Comparison of ENCODE assay signal across 8 cellular contexts in genomic region chr2:47782557-47783490, GRCh38. TPM values are rescaled to one million over a fixed set of nuclear protein-coding genes. Genes with fewer than 3 reads are reported as not detected.
DNase-seq lines count a peak whose midpoint lies in the region; ATAC-seq, FAIRE-seq and TF ChIP-seq lines count a peak whose summit lies in the region.

MSH6 (plus strand) TSS chr2:47783145; CDS start chr2:47783234, 89 bp downstream.

- H3K36me3 ChIP-seq in adipocyte (ENCODE audit: control insufficient read depth, insufficient read depth, low read length, severe bottlenecking): no peaks in the 10 kb centered on the region
- H3K36me3 ChIP-seq in cardiac muscle cell: no peaks in the 10 kb centered on the region

- peaks cover 12% of the 10 kb centered on the region for H3K36me3 Mint-ChIP-seq in type B pancreatic cell

- peak; percentile 69; the same call in 1 of the 2 replicates for TF ChIP-seq POLR2A in GM12891 (IDR thresholded peaks at IDR 0.05; ENCODE audit: low read depth, low read length)

- FAIRE-seq in GM12891 (lab: Jason Lieb, UNC): peak; percentile 95

- H3K9ac ChIP-seq in adipocyte (ENCODE audit: low read length): peak within 1 kb of the TSS; percentile 95

- DNase-seq in GM12891 (ENCODE audit: insufficient read length, low spot score) (peak; percentile 95), NCI-H1417 (lab: John Stamatoyannopoulos, UW) (peak; percentile 97 to 98 (median 97)), SW480 (ENCODE audit: low spot score) (peak; percentile 91), adipocyte (ENCODE audit: low read depth) (peak; percentile 97), cardiac muscle cell (ENCODE audit: low read depth in 1 of 2, low spot score in 1 of 2) (peak; percentile 94 to 95), posterior cingulate gyrus (peak; percentile 81 to 99 (median 90)), type B pancreatic cell (ENCODE audit: extremely low spot score, unreplicated experiment) (peak; percentile 94)

- H3K27me3 ChIP-seq in adipocyte (replicated peaks; ENCODE audit: control insufficient read depth, insufficient read depth, low read length): no peaks in the 10 kb centered on the region
- no peaks in the 10 kb centered on the region for H3K27me3 ChIP-seq in cardiac muscle cell

- H3K4me3 ChIP-seq in adipocyte (ENCODE audit: low read length) (peak within 1 kb of the TSS; percentile 94), cardiac muscle cell (peak within 1 kb of the TSS; percentile 73)

- H3K9me3 Mint-ChIP-seq in type B pancreatic cell: no peaks in the 10 kb centered on the region

- TF ChIP-seq CTCF in cardiac muscle cell (IDR thresholded peaks at IDR 0.05; ENCODE audit: low read depth, low read length) (no peak), type B pancreatic cell (conservative IDR thresholded peaks at IDR 0.05) (peak; percentile 11)

- ATAC-seq in HG02763 (IDR thresholded peaks at IDR 0.05; ENCODE audit: unreplicated experiment): peak; percentile 86

- H3K9me3 ChIP-seq in adipocyte (ENCODE audit: control insufficient read depth, low read length) (no peaks in the 10 kb centered on the region), cardiac muscle cell (ENCODE audit: low read depth) (no peaks in the 10 kb centered on the region)

- peak within 1 kb of the TSS; percentile 88 for H3K27ac Mint-ChIP-seq in type B pancreatic cell

- intact Hi-C loops in posterior cingulate gyrus (cut with DNase I): loop anchor here (1.0 to 10.0 kb wide), 3 partner anchors 123 to 632 kb away; partner anchors contain the start of gene FBXO11

- H3K4me1 Mint-ChIP-seq in type B pancreatic cell (ENCODE audit: unreplicated experiment): peaks cover 17% of the 10 kb centered on the region

- no peaks in the 10 kb centered on the region for H3K27me3 Mint-ChIP-seq in type B pancreatic cell

- peak within 1 kb of the TSS; percentile 93 for H3K4me3 Mint-ChIP-seq in type B pancreatic cell

- H3K4me1 ChIP-seq in adipocyte (ENCODE audit: control insufficient read depth, insufficient read depth, low read length): peaks cover 6% of the 10 kb centered on the region
- no peaks in the 10 kb centered on the region for H3K4me1 ChIP-seq in cardiac muscle cell (ENCODE audit: low read depth)

- peak within 1 kb of the TSS; percentile 88 for H3K27ac ChIP-seq in cardiac muscle cell

TF ChIP-seq in GM12891, 5 proteins besides CTCF, POLR2A, EP300 and RAD21:
- TF ChIP-seq PAX5 (IDR thresholded peaks at IDR 0.05; ENCODE audit: insufficient read depth, low read length, severe bottlenecking): no peak
- TF ChIP-seq TAF1 (IDR thresholded peaks at IDR 0.05; ENCODE audit: low read depth, low read length): peak; percentile 74
- peak; percentile 47; the same call in 1 of the 2 replicates for TF ChIP-seq SPI1 (IDR thresholded peaks at IDR 0.05; ENCODE audit: low read depth, low read length)
- no peak for TF ChIP-seq POU2F2 (IDR thresholded peaks at IDR 0.05; ENCODE audit: low read depth, low read length)
- 0 out of 2 replicates have a peak, but pooled peaks have one; percentile 62 for TF ChIP-seq POLR2AphosphoS5 (IDR thresholded peaks at IDR 0.05; ENCODE audit: low read depth, low read length)
TF ChIP-seq in GM12891: peak in this region for 3.

RNA-seq across cellular contexts. Expression of gene MSH6, which starts in this region (rescaled TPM):
- polyA plus RNA-seq in GM12891 (2012; ENCODE audit: low read depth, missing spikeins): 25.5 TPM
- total RNA-seq in cardiac muscle cell (80.7 and 84.0 TPM in 2 replicates), type B pancreatic cell (ENCODE audit: low replicate concordance) (79.3 and 138 TPM in 2 replicates)
- 78.1 and 89.1 TPM in 2 replicates for polyA plus RNA-seq in cardiac muscle cell

Comparison
In these comparisons a context has a peak if more than half of its experiments do, and no peak if none do; other contexts are left out.
1. Peak in every context shown above with its lines: DNase-seq, ATAC-seq, H3K4me3 ChIP-seq and H3K27ac ChIP-seq.